ENCODE assay signal across 10 cellular contexts in the genomic region with DNA sequence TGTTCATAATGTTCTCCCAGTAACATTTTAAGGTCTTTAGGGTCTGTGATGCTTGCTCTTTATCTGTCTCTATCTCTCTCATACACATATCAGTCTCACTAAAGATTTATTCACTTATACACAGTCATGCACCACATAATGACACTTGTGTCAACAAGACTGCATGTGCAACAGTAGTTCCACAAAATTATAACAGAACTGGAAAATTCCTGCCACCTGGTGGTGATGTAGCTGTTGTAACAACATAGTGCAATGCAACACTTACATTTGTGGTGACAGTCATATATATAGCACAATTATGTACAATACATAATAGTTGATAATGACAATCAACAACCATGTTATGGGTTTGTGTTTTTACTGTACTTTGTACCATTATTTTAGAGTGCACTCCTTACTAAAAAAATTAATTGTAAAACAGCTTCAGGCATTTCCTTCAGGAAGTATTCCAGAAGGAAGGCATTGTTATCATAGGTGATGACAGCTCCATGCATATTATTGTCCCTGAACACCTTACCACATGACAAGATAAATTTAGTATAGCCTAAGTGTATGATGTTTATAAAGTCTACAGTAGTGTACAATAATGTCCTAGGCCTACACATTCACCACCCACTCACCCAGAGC. TPM values are rescaled to one million over a fixed set of nuclear protein-coding genes. Genes with fewer than 3 reads are reported as not detected.
A peak's percentile ranks its signal among the peaks of the same experiment; 100 is the strongest.
DNase-seq lines count a peak whose midpoint lies in the region; ATAC-seq, FAIRE-seq and TF ChIP-seq lines count a peak whose summit lies in the region.
"Had no signal": no experiment of that assay in that cellular context is flagged by ENCODE, and none has a peak within 500 bp of the region (broad histone marks: within the 10 kb centered on the region; RNA-seq: fewer than 3 reads in every experiment).

No MANE protein-coding gene starts in this region.

- ATAC-seq in GM18868 (IDR thresholded peaks at IDR 0.05; ENCODE audit: unreplicated experiment), result no peak

- intact Hi-C loops in CD4-positive, alpha-beta memory T cell (cut with micrococcal nuclease), result no loop called here

- H3K9me3 Mint-ChIP-seq in CD4-positive, alpha-beta memory T cell, result peaks cover 0 to 7% (median 3%) of the 10 kb centered on the region in 8 donors

- H3K27ac ChIP-seq in C4-2B, result no peak overlapping the region
- H3K27ac ChIP-seq in CD4-positive, alpha-beta memory T cell (ENCODE audit: low read depth, low read length), result no peak overlapping the region
- H3K27ac ChIP-seq: upper lobe of left lung had no signal

- H3K4me3 ChIP-seq in HAP-1 (no peak overlapping the region), fibroblast of pulmonary artery (replicated peaks; ENCODE audit: low read depth, low read length) (no peak overlapping the region)
- no peak overlapping the region for H3K4me3 ChIP-seq in CD4-positive, alpha-beta memory T cell (ENCODE audit: low read length in 2 of 2)
- H3K4me3 ChIP-seq: upper lobe of left lung had no signal

- POLR2A ChIA-PET in CD4-positive, alpha-beta memory T cell (lab: Charles Lee; ENCODE audit: partially characterized antibody), result no interaction called here

- no peaks in the 10 kb centered on the region for H3K36me3 ChIP-seq in HAP-1 (replicated peaks)
- no peaks in the 10 kb centered on the region for H3K36me3 ChIP-seq in CD4-positive, alpha-beta memory T cell (ENCODE audit: insufficient read depth, low read length)
- H3K36me3 ChIP-seq: upper lobe of left lung had no signal

- DNase-seq in HAP-1 (ENCODE audit: low spot score in 2 of 2) (peak; percentile 29 to 55), RPMI7951 (ENCODE audit: low read depth) (peak; percentile 31), fibroblast of pulmonary artery (ENCODE audit: low read depth) (peak; percentile 54), frontal cortex (ENCODE audit: low spot score in 2 of 2) (no peak)
- DNase-seq in activated CD8-positive, alpha-beta memory T cell treated with anti-CD3 and anti-CD28 coated beads, Interleukin-2, amount 50 U/mL, for 48 hours, result no peak
- no peak for DNase-seq in CD4-positive, alpha-beta memory T cell
- DNase-seq: upper lobe of left lung had no signal

- H3K27ac Mint-ChIP-seq in CD4-positive, alpha-beta memory T cell, result no peak overlapping the region

- FAIRE-seq in frontal cortex (lab: Jason Lieb, UNC), result no peak

- CTCF ChIA-PET in CD4-positive, alpha-beta memory T cell (lab: Charles Lee; ENCODE audit: partially characterized antibody), result no interaction called here

- no peak overlapping the region for H3K4me3 Mint-ChIP-seq in CD4-positive, alpha-beta memory T cell

- H3K4me1 ChIP-seq in HAP-1, result no peaks in the 10 kb centered on the region
- H3K4me1 ChIP-seq in CD4-positive, alpha-beta memory T cell (ENCODE audit: insufficient read depth, low read length), result no peaks in the 10 kb centered on the region
- H3K4me1 ChIP-seq: upper lobe of left lung had no signal

- peak; percentile 78 for TF ChIP-seq CTCF in C4-2B (conservative IDR thresholded peaks at IDR 0.05)
- TF ChIP-seq CTCF in fibroblast of pulmonary artery (IDR thresholded peaks at IDR 0.05; ENCODE audit: low read length, missing control alignments), result peak; percentile 58

- H3K27me3 Mint-ChIP-seq in CD4-positive, alpha-beta memory T cell, result peaks cover 9 to 17% of the 10 kb centered on the region in 2 donors

- no peaks in the 10 kb centered on the region for H3K36me3 Mint-ChIP-seq in CD4-positive, alpha-beta memory T cell

- in situ Hi-C loops in HAP-1 (cut with MboI; ENCODE audit: low sequenced_read_pairs), result no loop called here

- H3K27me3 ChIP-seq in HAP-1 (ENCODE audit: low read depth), result peaks cover 2% of the 10 kb centered on the region; the same call in 1 of the 2 replicates
- H3K27me3 ChIP-seq in CD4-positive, alpha-beta memory T cell (ENCODE audit: insufficient read depth, low read length), result no peaks in the 10 kb centered on the region
- H3K27me3 ChIP-seq: upper lobe of left lung had no signal

- no peaks in the 10 kb centered on the region for H3K9me3 ChIP-seq in HAP-1
- no peaks in the 10 kb centered on the region for H3K9me3 ChIP-seq in CD4-positive, alpha-beta memory T cell (ENCODE audit: control insufficient read depth in 1 of 2, low read length in 2 of 2)
- H3K9me3 ChIP-seq: upper lobe of left lung had no signal

- no peaks in the 10 kb centered on the region for H3K4me1 Mint-ChIP-seq in CD4-positive, alpha-beta memory T cell

RNA-seq across cellular contexts. Expression of a gene that starts 8.1 kb away (rescaled TPM):
- not detected in 2 replicates for total RNA-seq in RPMI7951 (2014; rRNA removed; shearing (Covaris generic))
- total RNA-seq in CD4-positive, alpha-beta memory T cell, result not detected
- polyA plus RNA-seq in CD4-positive, alpha-beta memory T cell, result not detected
- total RNA-seq in frontal cortex, result 2.9 TPM
- total RNA-seq: HT1080 had no signal

RNA-seq across cellular contexts. Expression of a gene that starts 24.0 kb away (rescaled TPM):
- not detected in 2 replicates for total RNA-seq in RPMI7951 (2014; rRNA removed; shearing (Covaris generic))
- total RNA-seq in CD4-positive, alpha-beta memory T cell, result not detected
- polyA plus RNA-seq in CD4-positive, alpha-beta memory T cell, result not detected
- not detected for total RNA-seq in frontal cortex
- total RNA-seq: HT1080, upper lobe of left lung had no signal

Comparison
In these comparisons a context has a peak if more than half of its experiments do, and no peak if none do; other contexts are left out.
1. DNase-seq: peak in HAP-1 (2 of 2), RPMI7951 (single experiment) and fibroblast of pulmonary artery (single experiment); none in activated CD8-positive, alpha-beta memory T cell treated with anti-CD3 and anti-CD28 coated beads, Interleukin-2, amount 50 U/mL, for 48 hours (single experiment), CD4-positive, alpha-beta memory T cell (0 of 5) and frontal cortex (0 of 2).